In the genomic region with DNA sequence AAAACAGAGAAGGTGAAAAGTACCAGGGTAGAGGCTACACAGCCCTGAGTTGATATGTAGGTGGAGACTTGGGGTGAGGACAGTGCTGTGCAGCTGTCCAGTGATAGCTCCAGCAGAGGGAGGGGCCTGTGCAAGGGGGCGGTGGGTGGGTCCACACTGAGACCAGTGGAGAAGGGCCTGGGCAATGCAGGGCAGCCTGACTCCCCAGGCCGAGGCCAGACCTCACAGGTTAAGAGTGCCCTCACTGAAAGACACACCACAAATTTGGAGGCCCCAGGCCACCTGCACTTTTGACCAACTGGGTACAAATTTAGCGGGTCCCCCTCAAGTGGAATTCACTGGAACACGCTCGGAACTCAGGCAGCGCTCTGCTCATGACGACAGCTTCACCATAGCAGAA, we compare ENCODE assay signal across 1 cellular context.
TF ChIP-seq lines count a peak whose summit lies in the region.

No MANE protein-coding gene starts in this region.

TF ChIP-seq in K562, 482 proteins besides CTCF, POLR2A, EP300 and RAD21 (continued from another document):
- TF ChIP-seq, protein P1, sequence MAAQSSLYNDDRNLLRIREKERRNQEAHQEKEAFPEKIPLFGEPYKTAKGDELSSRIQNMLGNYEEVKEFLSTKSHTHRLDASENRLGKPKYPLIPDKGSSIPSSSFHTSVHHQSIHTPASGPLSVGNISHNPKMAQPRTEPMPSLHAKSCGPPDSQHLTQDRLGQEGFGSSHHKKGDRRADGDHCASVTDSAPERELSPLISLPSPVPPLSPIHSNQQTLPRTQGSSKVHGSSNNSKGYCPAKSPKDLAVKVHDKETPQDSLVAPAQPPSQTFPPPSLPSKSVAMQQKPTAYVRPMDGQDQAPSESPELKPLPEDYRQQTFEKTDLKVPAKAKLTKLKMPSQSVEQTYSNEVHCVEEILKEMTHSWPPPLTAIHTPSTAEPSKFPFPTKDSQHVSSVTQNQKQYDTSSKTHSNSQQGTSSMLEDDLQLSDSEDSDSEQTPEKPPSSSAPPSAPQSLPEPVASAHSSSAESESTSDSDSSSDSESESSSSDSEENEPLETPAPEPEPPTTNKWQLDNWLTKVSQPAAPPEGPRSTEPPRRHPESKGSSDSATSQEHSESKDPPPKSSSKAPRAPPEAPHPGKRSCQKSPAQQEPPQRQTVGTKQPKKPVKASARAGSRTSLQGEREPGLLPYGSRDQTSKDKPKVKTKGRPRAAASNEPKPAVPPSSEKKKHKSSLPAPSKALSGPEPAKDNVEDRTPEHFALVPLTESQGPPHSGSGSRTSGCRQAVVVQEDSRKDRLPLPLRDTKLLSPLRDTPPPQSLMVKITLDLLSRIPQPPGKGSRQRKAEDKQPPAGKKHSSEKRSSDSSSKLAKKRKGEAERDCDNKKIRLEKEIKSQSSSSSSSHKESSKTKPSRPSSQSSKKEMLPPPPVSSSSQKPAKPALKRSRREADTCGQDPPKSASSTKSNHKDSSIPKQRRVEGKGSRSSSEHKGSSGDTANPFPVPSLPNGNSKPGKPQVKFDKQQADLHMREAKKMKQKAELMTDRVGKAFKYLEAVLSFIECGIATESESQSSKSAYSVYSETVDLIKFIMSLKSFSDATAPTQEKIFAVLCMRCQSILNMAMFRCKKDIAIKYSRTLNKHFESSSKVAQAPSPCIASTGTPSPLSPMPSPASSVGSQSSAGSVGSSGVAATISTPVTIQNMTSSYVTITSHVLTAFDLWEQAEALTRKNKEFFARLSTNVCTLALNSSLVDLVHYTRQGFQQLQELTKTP (IDR thresholded peaks at IDR 0.05; ENCODE audit: low read depth in 1 of 2, partially characterized antibody in 2 of 2): no peak
- TF ChIP-seq ZNF184 (CRISPR knock-in tag; IDR thresholded peaks at IDR 0.05) (no peak), BMI1 (IDR thresholded peaks at IDR 0.05; ENCODE audit: low read length) (no peak), PCBP1 (IDR thresholded peaks at IDR 0.05; ENCODE audit: low read depth, low read length, poor library complexity, severe bottlenecking) (no peak), CBX1 (IDR thresholded peaks at IDR 0.05; ENCODE audit: low read depth) (no peak), ETV5 (CRISPR knock-in tag; IDR thresholded peaks at IDR 0.05; ENCODE audit: low read depth) (no peak), SIRT6 (IDR thresholded peaks at IDR 0.05; ENCODE audit: low read depth, low read length) (no peak), ELF1 (tag; IDR thresholded peaks at IDR 0.05) (no peak), MYC (IDR thresholded peaks at IDR 0.05; ENCODE audit: low read depth, low read length) (no peak), MYC (CRISPR knock-in tag; IDR thresholded peaks at IDR 0.05; ENCODE audit: borderline replicate concordance, low read depth) (no peak), SREBF1 (IDR thresholded peaks at IDR 0.05; ENCODE audit: borderline replicate concordance, low read depth, low read length) (no peak)
- TF ChIP-seq, protein P2, sequence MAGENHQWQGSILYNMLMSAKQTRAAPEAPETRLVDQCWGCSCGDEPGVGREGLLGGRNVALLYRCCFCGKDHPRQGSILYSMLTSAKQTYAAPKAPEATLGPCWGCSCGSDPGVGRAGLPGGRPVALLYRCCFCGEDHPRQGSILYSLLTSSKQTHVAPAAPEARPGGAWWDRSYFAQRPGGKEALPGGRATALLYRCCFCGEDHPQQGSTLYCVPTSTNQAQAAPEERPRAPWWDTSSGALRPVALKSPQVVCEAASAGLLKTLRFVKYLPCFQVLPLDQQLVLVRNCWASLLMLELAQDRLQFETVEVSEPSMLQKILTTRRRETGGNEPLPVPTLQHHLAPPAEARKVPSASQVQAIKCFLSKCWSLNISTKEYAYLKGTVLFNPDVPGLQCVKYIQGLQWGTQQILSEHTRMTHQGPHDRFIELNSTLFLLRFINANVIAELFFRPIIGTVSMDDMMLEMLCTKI (IDR thresholded peaks at IDR 0.05; ENCODE audit: partially characterized antibody): no peak
- TF ChIP-seq, protein P3, sequence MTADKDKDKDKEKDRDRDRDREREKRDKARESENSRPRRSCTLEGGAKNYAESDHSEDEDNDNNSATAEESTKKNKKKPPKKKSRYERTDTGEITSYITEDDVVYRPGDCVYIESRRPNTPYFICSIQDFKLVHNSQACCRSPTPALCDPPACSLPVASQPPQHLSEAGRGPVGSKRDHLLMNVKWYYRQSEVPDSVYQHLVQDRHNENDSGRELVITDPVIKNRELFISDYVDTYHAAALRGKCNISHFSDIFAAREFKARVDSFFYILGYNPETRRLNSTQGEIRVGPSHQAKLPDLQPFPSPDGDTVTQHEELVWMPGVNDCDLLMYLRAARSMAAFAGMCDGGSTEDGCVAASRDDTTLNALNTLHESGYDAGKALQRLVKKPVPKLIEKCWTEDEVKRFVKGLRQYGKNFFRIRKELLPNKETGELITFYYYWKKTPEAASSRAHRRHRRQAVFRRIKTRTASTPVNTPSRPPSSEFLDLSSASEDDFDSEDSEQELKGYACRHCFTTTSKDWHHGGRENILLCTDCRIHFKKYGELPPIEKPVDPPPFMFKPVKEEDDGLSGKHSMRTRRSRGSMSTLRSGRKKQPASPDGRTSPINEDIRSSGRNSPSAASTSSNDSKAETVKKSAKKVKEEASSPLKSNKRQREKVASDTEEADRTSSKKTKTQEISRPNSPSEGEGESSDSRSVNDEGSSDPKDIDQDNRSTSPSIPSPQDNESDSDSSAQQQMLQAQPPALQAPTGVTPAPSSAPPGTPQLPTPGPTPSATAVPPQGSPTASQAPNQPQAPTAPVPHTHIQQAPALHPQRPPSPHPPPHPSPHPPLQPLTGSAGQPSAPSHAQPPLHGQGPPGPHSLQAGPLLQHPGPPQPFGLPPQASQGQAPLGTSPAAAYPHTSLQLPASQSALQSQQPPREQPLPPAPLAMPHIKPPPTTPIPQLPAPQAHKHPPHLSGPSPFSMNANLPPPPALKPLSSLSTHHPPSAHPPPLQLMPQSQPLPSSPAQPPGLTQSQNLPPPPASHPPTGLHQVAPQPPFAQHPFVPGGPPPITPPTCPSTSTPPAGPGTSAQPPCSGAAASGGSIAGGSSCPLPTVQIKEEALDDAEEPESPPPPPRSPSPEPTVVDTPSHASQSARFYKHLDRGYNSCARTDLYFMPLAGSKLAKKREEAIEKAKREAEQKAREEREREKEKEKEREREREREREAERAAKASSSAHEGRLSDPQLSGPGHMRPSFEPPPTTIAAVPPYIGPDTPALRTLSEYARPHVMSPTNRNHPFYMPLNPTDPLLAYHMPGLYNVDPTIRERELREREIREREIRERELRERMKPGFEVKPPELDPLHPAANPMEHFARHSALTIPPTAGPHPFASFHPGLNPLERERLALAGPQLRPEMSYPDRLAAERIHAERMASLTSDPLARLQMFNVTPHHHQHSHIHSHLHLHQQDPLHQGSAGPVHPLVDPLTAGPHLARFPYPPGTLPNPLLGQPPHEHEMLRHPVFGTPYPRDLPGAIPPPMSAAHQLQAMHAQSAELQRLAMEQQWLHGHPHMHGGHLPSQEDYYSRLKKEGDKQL (CRISPR knock-in tag; IDR thresholded peaks at IDR 0.05; ENCODE audit: borderline replicate concordance): no peak
- TF ChIP-seq, protein P4, sequence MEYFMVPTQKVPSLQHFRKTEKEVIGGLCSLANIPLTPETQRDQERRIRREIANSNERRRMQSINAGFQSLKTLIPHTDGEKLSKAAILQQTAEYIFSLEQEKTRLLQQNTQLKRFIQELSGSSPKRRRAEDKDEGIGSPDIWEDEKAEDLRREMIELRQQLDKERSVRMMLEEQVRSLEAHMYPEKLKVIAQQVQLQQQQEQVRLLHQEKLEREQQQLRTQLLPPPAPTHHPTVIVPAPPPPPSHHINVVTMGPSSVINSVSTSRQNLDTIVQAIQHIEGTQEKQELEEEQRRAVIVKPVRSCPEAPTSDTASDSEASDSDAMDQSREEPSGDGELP (CRISPR knock-in tag; IDR thresholded peaks at IDR 0.05; ENCODE audit: borderline replicate concordance): no peak
- TF ChIP-seq, protein P5, sequence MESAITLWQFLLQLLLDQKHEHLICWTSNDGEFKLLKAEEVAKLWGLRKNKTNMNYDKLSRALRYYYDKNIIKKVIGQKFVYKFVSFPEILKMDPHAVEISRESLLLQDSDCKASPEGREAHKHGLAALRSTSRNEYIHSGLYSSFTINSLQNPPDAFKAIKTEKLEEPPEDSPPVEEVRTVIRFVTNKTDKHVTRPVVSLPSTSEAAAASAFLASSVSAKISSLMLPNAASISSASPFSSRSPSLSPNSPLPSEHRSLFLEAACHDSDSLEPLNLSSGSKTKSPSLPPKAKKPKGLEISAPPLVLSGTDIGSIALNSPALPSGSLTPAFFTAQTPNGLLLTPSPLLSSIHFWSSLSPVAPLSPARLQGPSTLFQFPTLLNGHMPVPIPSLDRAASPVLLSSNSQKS (CRISPR knock-in tag; IDR thresholded peaks at IDR 0.05): no peak
- TF ChIP-seq, protein P6, sequence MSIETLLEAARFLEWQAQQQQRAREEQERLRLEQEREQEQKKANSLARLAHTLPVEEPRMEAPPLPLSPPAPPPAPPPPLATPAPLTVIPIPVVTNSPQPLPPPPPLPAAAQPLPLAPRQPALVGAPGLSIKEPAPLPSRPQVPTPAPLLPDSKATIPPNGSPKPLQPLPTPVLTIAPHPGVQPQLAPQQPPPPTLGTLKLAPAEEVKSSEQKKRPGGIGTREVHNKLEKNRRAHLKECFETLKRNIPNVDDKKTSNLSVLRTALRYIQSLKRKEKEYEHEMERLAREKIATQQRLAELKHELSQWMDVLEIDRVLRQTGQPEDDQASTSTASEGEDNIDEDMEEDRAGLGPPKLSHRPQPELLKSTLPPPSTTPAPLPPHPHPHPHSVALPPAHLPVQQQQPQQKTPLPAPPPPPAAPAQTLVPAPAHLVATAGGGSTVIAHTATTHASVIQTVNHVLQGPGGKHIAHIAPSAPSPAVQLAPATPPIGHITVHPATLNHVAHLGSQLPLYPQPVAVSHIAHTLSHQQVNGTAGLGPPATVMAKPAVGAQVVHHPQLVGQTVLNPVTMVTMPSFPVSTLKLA (conservative IDR thresholded peaks at IDR 0.05): no peak
